ENCODE assay signal across 1 cellular context in genomic region chr16:47143329-47143676, GRCh38.
TF ChIP-seq lines count a peak whose summit lies in the region.

No MANE protein-coding gene starts in this region.

TF ChIP-seq in K562, 482 proteins besides CTCF, POLR2A, EP300 and RAD21 (continued from another document and continues in another):
- TF ChIP-seq ESRRA (IDR thresholded peaks at IDR 0.05; ENCODE audit: borderline replicate concordance, low read depth), result no peak
- TF ChIP-seq, protein P1, sequence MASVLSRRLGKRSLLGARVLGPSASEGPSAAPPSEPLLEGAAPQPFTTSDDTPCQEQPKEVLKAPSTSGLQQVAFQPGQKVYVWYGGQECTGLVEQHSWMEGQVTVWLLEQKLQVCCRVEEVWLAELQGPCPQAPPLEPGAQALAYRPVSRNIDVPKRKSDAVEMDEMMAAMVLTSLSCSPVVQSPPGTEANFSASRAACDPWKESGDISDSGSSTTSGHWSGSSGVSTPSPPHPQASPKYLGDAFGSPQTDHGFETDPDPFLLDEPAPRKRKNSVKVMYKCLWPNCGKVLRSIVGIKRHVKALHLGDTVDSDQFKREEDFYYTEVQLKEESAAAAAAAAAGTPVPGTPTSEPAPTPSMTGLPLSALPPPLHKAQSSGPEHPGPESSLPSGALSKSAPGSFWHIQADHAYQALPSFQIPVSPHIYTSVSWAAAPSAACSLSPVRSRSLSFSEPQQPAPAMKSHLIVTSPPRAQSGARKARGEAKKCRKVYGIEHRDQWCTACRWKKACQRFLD (CRISPR knock-in tag; IDR thresholded peaks at IDR 0.05), result no peak
- no peak for TF ChIP-seq SREBF2 (CRISPR knock-in tag; IDR thresholded peaks at IDR 0.05)
- peak; percentile 86 for TF ChIP-seq RBFOX2 (IDR thresholded peaks at IDR 0.05; ENCODE audit: low read depth, low read length)
- TF ChIP-seq CTBP1 (IDR thresholded peaks at IDR 0.05; ENCODE audit: borderline replicate concordance), result peak; percentile 96
- TF ChIP-seq, protein P2, sequence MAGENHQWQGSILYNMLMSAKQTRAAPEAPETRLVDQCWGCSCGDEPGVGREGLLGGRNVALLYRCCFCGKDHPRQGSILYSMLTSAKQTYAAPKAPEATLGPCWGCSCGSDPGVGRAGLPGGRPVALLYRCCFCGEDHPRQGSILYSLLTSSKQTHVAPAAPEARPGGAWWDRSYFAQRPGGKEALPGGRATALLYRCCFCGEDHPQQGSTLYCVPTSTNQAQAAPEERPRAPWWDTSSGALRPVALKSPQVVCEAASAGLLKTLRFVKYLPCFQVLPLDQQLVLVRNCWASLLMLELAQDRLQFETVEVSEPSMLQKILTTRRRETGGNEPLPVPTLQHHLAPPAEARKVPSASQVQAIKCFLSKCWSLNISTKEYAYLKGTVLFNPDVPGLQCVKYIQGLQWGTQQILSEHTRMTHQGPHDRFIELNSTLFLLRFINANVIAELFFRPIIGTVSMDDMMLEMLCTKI (IDR thresholded peaks at IDR 0.05; ENCODE audit: partially characterized antibody), result no peak
- TF ChIP-seq RBM15 (IDR thresholded peaks at IDR 0.05; ENCODE audit: insufficient read depth, low read length), result no peak
- TF ChIP-seq ZC3H11A (IDR thresholded peaks at IDR 0.05; ENCODE audit: low read depth, low read length), result no peak
- no peak for TF ChIP-seq ZNF589 (CRISPR knock-in tag; IDR thresholded peaks at IDR 0.05; ENCODE audit: low read depth)
- TF ChIP-seq ETS1 (conservative IDR thresholded peaks at IDR 0.05; ENCODE audit: control insufficient read depth, low read depth, low read length), result no peak
- no peak for TF ChIP-seq CREBBP (IDR thresholded peaks at IDR 0.05; ENCODE audit: low read depth, low read length)
- peak; percentile 83 for TF ChIP-seq HDAC8 (tag; IDR thresholded peaks at IDR 0.05)
- peak; percentile 82; the same call in 1 of the 2 replicates for TF ChIP-seq CXXC5 (CRISPR knock-in tag; IDR thresholded peaks at IDR 0.05)
- TF ChIP-seq ZNF232 (CRISPR knock-in tag; IDR thresholded peaks at IDR 0.05), result no peak
- TF ChIP-seq SAFB2 (IDR thresholded peaks at IDR 0.05; ENCODE audit: borderline replicate concordance, low read depth, low read length, severe bottlenecking), result no peak
- TF ChIP-seq NR1H2 (CRISPR knock-in tag; IDR thresholded peaks at IDR 0.05), result no peak
- no peak for TF ChIP-seq LARP7 (IDR thresholded peaks at IDR 0.05)
- TF ChIP-seq HMG20B (CRISPR knock-in tag; IDR thresholded peaks at IDR 0.05), result no peak
- TF ChIP-seq ZNF77 (CRISPR knock-in tag; IDR thresholded peaks at IDR 0.05), result no peak
- TF ChIP-seq, protein P3, sequence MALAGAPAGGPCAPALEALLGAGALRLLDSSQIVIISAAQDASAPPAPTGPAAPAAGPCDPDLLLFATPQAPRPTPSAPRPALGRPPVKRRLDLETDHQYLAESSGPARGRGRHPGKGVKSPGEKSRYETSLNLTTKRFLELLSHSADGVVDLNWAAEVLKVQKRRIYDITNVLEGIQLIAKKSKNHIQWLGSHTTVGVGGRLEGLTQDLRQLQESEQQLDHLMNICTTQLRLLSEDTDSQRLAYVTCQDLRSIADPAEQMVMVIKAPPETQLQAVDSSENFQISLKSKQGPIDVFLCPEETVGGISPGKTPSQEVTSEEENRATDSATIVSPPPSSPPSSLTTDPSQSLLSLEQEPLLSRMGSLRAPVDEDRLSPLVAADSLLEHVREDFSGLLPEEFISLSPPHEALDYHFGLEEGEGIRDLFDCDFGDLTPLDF (CRISPR knock-in tag; IDR thresholded peaks at IDR 0.05), result 0 out of 2 replicates have a peak, but pooled peaks have one; percentile 21
- TF ChIP-seq ZBTB11 (CRISPR knock-in tag; IDR thresholded peaks at IDR 0.05), result no peak
- TF ChIP-seq STAT5A (IDR thresholded peaks at IDR 0.05; ENCODE audit: borderline replicate concordance, low read length), result no peak
- no peak for TF ChIP-seq HNRNPH1 (optimal IDR thresholded peaks at IDR 0.05; ENCODE audit: low read depth, low read length)
- no peak for TF ChIP-seq ARID1B (IDR thresholded peaks at IDR 0.05)
- peak; percentile 14 for TF ChIP-seq RBM25 (IDR thresholded peaks at IDR 0.05; ENCODE audit: low read depth, low read length, severe bottlenecking)
- TF ChIP-seq RUNX1 (IDR thresholded peaks at IDR 0.05; ENCODE audit: low read depth), result no peak
- TF ChIP-seq XRCC5 (IDR thresholded peaks at IDR 0.05; ENCODE audit: low read depth, low read length), result no peak
- no peak for TF ChIP-seq CHD1 (IDR thresholded peaks at IDR 0.05; ENCODE audit: low read length)
- TF ChIP-seq ZNF639 (CRISPR knock-in tag; conservative IDR thresholded peaks at IDR 0.05 in 1 of 2, IDR thresholded peaks at IDR 0.05 in 1 of 2), result peak in 1 of 2 experiments; percentile 67; a peak in 1 of 4 replicates
- TF ChIP-seq STAG1 (CRISPR knock-in tag; IDR thresholded peaks at IDR 0.05; ENCODE audit: borderline replicate concordance), result 0 out of 2 replicates have a peak, but pooled peaks have one; percentile 25
- no peak for TF ChIP-seq TRIM28 (IDR thresholded peaks at IDR 0.05)
- 0 out of 2 replicates have a peak, but pooled peaks have one; percentile 46 for TF ChIP-seq SOX6 (IDR thresholded peaks at IDR 0.05)
- peak; percentile 80 for TF ChIP-seq RBBP5 (IDR thresholded peaks at IDR 0.05; ENCODE audit: borderline replicate concordance, insufficient read depth, low read length, poor library complexity, severe bottlenecking)
- TF ChIP-seq ZNF239 (CRISPR knock-in tag; IDR thresholded peaks at IDR 0.05), result no peak
- peak; percentile 53 for TF ChIP-seq CCNT2 (IDR thresholded peaks at IDR 0.05; ENCODE audit: borderline replicate concordance, extremely low read depth, insufficient read length, low read depth, low read length)
- TF ChIP-seq CBX3 (IDR thresholded peaks at IDR 0.05; ENCODE audit: borderline replicate concordance in 1 of 2, low read length in 2 of 2), result peak in 1 of 2 experiments; percentile 49; a peak in 1 of 3 replicates
- peak; percentile 43 for TF ChIP-seq TAF1 (IDR thresholded peaks at IDR 0.05; ENCODE audit: control insufficient read depth, extremely low read depth, insufficient read depth, low read length, severe bottlenecking)
- TF ChIP-seq BRD9 (IDR thresholded peaks at IDR 0.05; ENCODE audit: low read depth, partially characterized antibody), result no peak
- no peak for TF ChIP-seq HMG20A (CRISPR knock-in tag; conservative IDR thresholded peaks at IDR 0.05)
- no peak for TF ChIP-seq PHTF2 (CRISPR knock-in tag; IDR thresholded peaks at IDR 0.05)
- TF ChIP-seq ZNF431 (CRISPR knock-in tag; IDR thresholded peaks at IDR 0.05), result 0 out of 2 replicates have a peak, but pooled peaks have one; percentile 29
- TF ChIP-seq ZNF41 (CRISPR knock-in tag; conservative IDR thresholded peaks at IDR 0.05), result no peak
- no peak for TF ChIP-seq ZNF717 (CRISPR knock-in tag; IDR thresholded peaks at IDR 0.05)
- peak; percentile 81 for TF ChIP-seq SMAD4 (CRISPR knock-in tag; conservative IDR thresholded peaks at IDR 0.05)
- no peak for TF ChIP-seq ZNF644 (tag; IDR thresholded peaks at IDR 0.05; ENCODE audit: low read depth)
- no peak for TF ChIP-seq ZNF655 (CRISPR knock-in tag; IDR thresholded peaks at IDR 0.05)
- no peak for TF ChIP-seq ZNF316 (IDR thresholded peaks at IDR 0.05)
- no peak for TF ChIP-seq GTF2A2 (tag; IDR thresholded peaks at IDR 0.05)
- 0 out of 2 replicates have a peak, but pooled peaks have one; percentile 33 for TF ChIP-seq STAT6 (CRISPR knock-in tag; IDR thresholded peaks at IDR 0.05)
- TF ChIP-seq ZBTB9 (CRISPR knock-in tag; IDR thresholded peaks at IDR 0.05), result 0 out of 2 replicates have a peak, but pooled peaks have one; percentile 4
- TF ChIP-seq NCOA4 (IDR thresholded peaks at IDR 0.05; ENCODE audit: partially characterized antibody), result no peak
- no peak for TF ChIP-seq SAFB (IDR thresholded peaks at IDR 0.05; ENCODE audit: borderline replicate concordance, low read depth, low read length)
- no peak for TF ChIP-seq ZNF830 (CRISPR knock-in tag; IDR thresholded peaks at IDR 0.05)
- peak; percentile 41; the same call in 1 of the 2 replicates for TF ChIP-seq PHF8 (IDR thresholded peaks at IDR 0.05; ENCODE audit: borderline replicate concordance, low read length)
- TF ChIP-seq KAT8 (IDR thresholded peaks at IDR 0.05; ENCODE audit: low read depth), result no peak
- TF ChIP-seq TRIM24 (IDR thresholded peaks at IDR 0.05), result no peak
- 0 out of 2 replicates have a peak, but pooled peaks have one; percentile 22 for TF ChIP-seq JUND (IDR thresholded peaks at IDR 0.05; ENCODE audit: borderline replicate concordance, low read depth, low read length)
- TF ChIP-seq JUND (tag; IDR thresholded peaks at IDR 0.05; ENCODE audit: borderline replicate concordance, low read depth, low read length), result no peak; the same call in 2 of the 3 replicates
- TF ChIP-seq PPARD (CRISPR knock-in tag; IDR thresholded peaks at IDR 0.05), result no peak
- no peak for TF ChIP-seq HDGF (IDR thresholded peaks at IDR 0.05)
- no peak for TF ChIP-seq BHLHE40 (IDR thresholded peaks at IDR 0.05; ENCODE audit: low read length)
- TF ChIP-seq TBP (optimal IDR thresholded peaks at IDR 0.05; ENCODE audit: low read depth, low read length), result peak; percentile 64
